16 cellular contexts compared by ENCODE assay signal in genomic region chr14:94074534-94074933, GRCh38.
"Had no signal": no experiment of that assay in that cellular context is flagged by ENCODE, and none has a peak within 500 bp of the region (broad histone marks: within the 10 kb centered on the region; RNA-seq: fewer than 3 reads in every experiment).

No MANE protein-coding gene starts in this region.

- ATAC-seq: body of pancreas; lower lobe of right lung; sciatic nerve; stimulated activated memory B cell treated with anti-CD40 and anti-IgM and Interleukin-4, amounts not matched to agents 10 μg/mL and 1 μg/mL and 100 μg/mL, for 72 hours had no signal

- H3K27ac ChIP-seq: body of pancreas, lower lobe of right lung, prostate gland, spleen, transverse colon had no signal

- H3K4me3 Mint-ChIP-seq: mesothelial cell of epicardium; stimulated activated memory B cell treated with anti-CD40 and anti-IgM and Interleukin-4, amounts not matched to agents 10 μg/mL and 1 μg/mL and 100 μg/mL, for 72 hours had no signal

- H3K36me3 ChIP-seq: prostate gland had no signal

- H3K27me3 Mint-ChIP-seq: stimulated activated memory B cell treated with anti-CD40 and anti-IgM and Interleukin-4, amounts not matched to agents 10 μg/mL and 1 μg/mL and 100 μg/mL, for 72 hours had no signal

- H3K27ac Mint-ChIP-seq: mesothelial cell of epicardium; stimulated activated memory B cell treated with anti-CD40 and anti-IgM and Interleukin-4, amounts not matched to agents 10 μg/mL and 1 μg/mL and 100 μg/mL, for 72 hours had no signal

- H3K27me3 ChIP-seq: body of pancreas, spleen, transverse colon had no signal

- DNase-seq: activated gamma-delta T cell treated with Interleukin-2 at 50 U/mL for 16 hours; amniotic stem cell; body of pancreas; cerebellar nuclear complex; dermis blood vessel endothelial cell; hypothalamus; lower lobe of right lung; nucleus accumbens; spleen; stimulated activated CD4-positive, alpha-beta T cell treated with anti-CD3 and anti-CD28 coated beads, Interleukin-1b, Interleukin-23, amount 100 ng/mL, for 48 hours; substantia nigra; transverse colon had no signal

- H3K4me3 ChIP-seq: body of pancreas, lower lobe of right lung, prostate gland, transverse colon had no signal

- H3K9me3 ChIP-seq: body of pancreas, prostate gland had no signal
